In the genomic region with DNA sequence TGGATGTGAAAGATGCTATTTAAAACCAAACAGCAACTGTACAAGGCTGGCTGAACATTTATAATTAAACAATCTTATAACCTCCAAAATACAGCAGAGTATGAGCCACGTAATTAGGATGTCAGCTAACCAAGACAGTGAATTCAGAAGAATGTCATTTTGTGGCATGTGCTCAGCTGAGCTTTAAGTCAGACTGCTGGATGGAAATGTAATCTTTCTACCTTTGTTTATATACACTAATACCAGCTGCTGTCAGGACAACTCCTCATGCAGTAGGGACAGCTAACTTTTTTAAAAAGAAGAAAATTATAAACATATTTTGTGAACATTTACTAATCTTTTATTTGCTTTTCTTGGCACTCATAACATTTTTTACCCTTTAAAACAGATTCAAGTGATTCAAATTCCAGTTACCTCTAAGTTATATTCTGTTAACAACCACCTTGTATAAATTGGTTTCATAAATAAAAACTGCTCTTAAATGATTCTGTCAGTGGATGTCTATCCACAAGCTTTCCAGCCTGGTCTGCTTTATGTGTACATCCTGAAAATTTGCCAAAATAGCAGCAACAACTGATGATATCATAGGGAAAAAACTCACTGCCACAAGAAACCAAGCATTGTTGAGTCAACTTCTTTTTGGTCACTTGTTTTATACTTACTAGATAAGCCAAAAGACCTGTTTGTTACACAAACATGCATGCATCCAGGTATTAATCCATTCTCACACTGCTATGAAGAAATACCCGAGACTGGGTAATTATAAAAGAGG, we compare ENCODE assay signal across 13 cellular contexts. TPM values are rescaled to one million over a fixed set of nuclear protein-coding genes. Genes with fewer than 3 reads are reported as not detected.
A peak's percentile ranks its signal among the peaks of the same experiment; 100 is the strongest.
DNase-seq lines count a peak whose midpoint lies in the region; ATAC-seq and TF ChIP-seq lines count a peak whose summit lies in the region.
"Had no signal": no experiment of that assay in that cellular context is flagged by ENCODE, and none has a peak within 500 bp of the region (broad histone marks: within the 10 kb centered on the region; RNA-seq: fewer than 3 reads in every experiment).

No MANE protein-coding gene starts in this region.

- ATAC-seq in CD4-positive, alpha-beta T cell (ENCODE audit: poor library complexity), result no peak
- ATAC-seq: natural killer cell treated with Interleukin-12 subunit alpha and Interleukin-12 subunit beta and Interleukin-15 and Interleukin-18, amount 100 ng/mL, for 72 hours; stimulated activated memory B cell treated with anti-CD40 and anti-IgM and Interleukin-4, amounts not matched to agents 10 μg/mL and 1 μg/mL and 100 μg/mL, for 72 hours had no signal

- H3K9me3 Mint-ChIP-seq in CD4-positive, alpha-beta T cell, result no peaks in the 10 kb centered on the region
- H3K9me3 Mint-ChIP-seq: natural killer cell treated with Interleukin-12 subunit alpha and Interleukin-12 subunit beta and Interleukin-15 and Interleukin-18, amount 100 ng/mL, for 72 hours; stimulated activated memory B cell treated with anti-CD40 and anti-IgM and Interleukin-4, amounts not matched to agents 10 μg/mL and 1 μg/mL and 100 μg/mL, for 72 hours had no signal

- intact Hi-C loops in lower leg skin (cut with DNase I; ENCODE audit: low total_unique reads), result no loop called here
- intact Hi-C loops in CD4-positive, alpha-beta T cell (cut with DNase I, micrococcal nuclease), result no loop called here

- no peaks in the 10 kb centered on the region for H3K9me3 ChIP-seq in adipocyte (ENCODE audit: control insufficient read depth, low read length)
- H3K9me3 ChIP-seq in CD4-positive, alpha-beta T cell (ENCODE audit: control insufficient read depth, low read length), result no peaks in the 10 kb centered on the region

- H3K4me3 ChIP-seq in adipocyte (ENCODE audit: low read length) (no peak overlapping the region), lower leg skin (ENCODE audit: low read depth, poor library complexity, severe bottlenecking) (no peak overlapping the region)

- CTCF ChIA-PET in CD4-positive, alpha-beta T cell (lab: Charles Lee), result interaction anchor here (1.7 to 1.9 kb wide), 2 partner anchors 249 to 299 kb away, joined by 4 to 6 read pairs; no protein-coding TSS in a partner anchor

- H3K9ac ChIP-seq in adipocyte (ENCODE audit: low read length), result no peak overlapping the region

- H3K36me3 ChIP-seq in adipocyte (ENCODE audit: control insufficient read depth, insufficient read depth, low read length, severe bottlenecking), result peaks cover 23% of the 10 kb centered on the region

- H3K27me3 ChIP-seq in adipocyte (replicated peaks; ENCODE audit: control insufficient read depth, insufficient read depth, low read length), result no peaks in the 10 kb centered on the region
- H3K27me3 ChIP-seq in CD4-positive, alpha-beta T cell (ENCODE audit: control insufficient read depth, insufficient read depth, low read length), result no peaks in the 10 kb centered on the region

- peaks cover 8% of the 10 kb centered on the region for H3K4me1 ChIP-seq in adipocyte (ENCODE audit: control insufficient read depth, insufficient read depth, low read length)

- H3K36me3 Mint-ChIP-seq in CD4-positive, alpha-beta T cell (ENCODE audit: low read depth), result peaks cover 80% of the 10 kb centered on the region

- DNase-seq in GM04504 (ENCODE audit: low read depth), result peak; percentile 61
- DNase-seq in adipocyte (ENCODE audit: low read depth), result peak; percentile 86
- peak; percentile 85 for DNase-seq in fibroblast of peridontal ligament (ENCODE audit: extremely low read depth)
- DNase-seq in pulmonary artery endothelial cell (ENCODE audit: low read depth, low spot score), result peak; percentile 68
- DNase-seq in lower leg skin (ENCODE audit: low spot score in 2 of 2), result no peak
- no peak for DNase-seq in CD4-positive, alpha-beta T cell
- DNase-seq in DMS79 (lab: John Stamatoyannopoulos, UW), result no peak
- no peak for DNase-seq in stimulated activated CD4-positive, alpha-beta T cell treated with anti-CD3 and anti-CD28 coated beads, Interleukin-2, amount 100 ng/mL, for 48 hours
- DNase-seq: activated CD4-positive, alpha-beta T cell treated with anti-CD3 and anti-CD28 coated beads, Interleukin-2, amount 10 ng/mL, durations not matched to agents 24 days and 14 days; NCI-H1417; NCI-H774 had no signal

- H3K4me3 Mint-ChIP-seq in CD4-positive, alpha-beta T cell, result no peak overlapping the region
- H3K4me3 Mint-ChIP-seq: activated CD4-positive, alpha-beta T cell treated with anti-CD3 and anti-CD28 coated beads, Interleukin-2, amount 10 ng/mL, durations not matched to agents 24 days and 14 days; natural killer cell treated with Interleukin-12 subunit alpha and Interleukin-12 subunit beta and Interleukin-15 and Interleukin-18, amount 100 ng/mL, for 72 hours; stimulated activated memory B cell treated with anti-CD40 and anti-IgM and Interleukin-4, amounts not matched to agents 10 μg/mL and 1 μg/mL and 100 μg/mL, for 72 hours had no signal

- H3K27ac Mint-ChIP-seq in CD4-positive, alpha-beta T cell, result no peak overlapping the region
- H3K27ac Mint-ChIP-seq: activated CD4-positive, alpha-beta T cell treated with anti-CD3 and anti-CD28 coated beads, Interleukin-2, amount 10 ng/mL, durations not matched to agents 24 days and 14 days; natural killer cell treated with Interleukin-12 subunit alpha and Interleukin-12 subunit beta and Interleukin-15 and Interleukin-18, amount 100 ng/mL, for 72 hours; stimulated activated memory B cell treated with anti-CD40 and anti-IgM and Interleukin-4, amounts not matched to agents 10 μg/mL and 1 μg/mL and 100 μg/mL, for 72 hours had no signal

- peaks cover 19% of the 10 kb centered on the region for H3K4me1 Mint-ChIP-seq in CD4-positive, alpha-beta T cell (ENCODE audit: low read depth)

- no peaks in the 10 kb centered on the region for H3K27me3 Mint-ChIP-seq in CD4-positive, alpha-beta T cell
- H3K27me3 Mint-ChIP-seq: activated CD4-positive, alpha-beta T cell treated with anti-CD3 and anti-CD28 coated beads, Interleukin-2, amount 10 ng/mL, durations not matched to agents 24 days and 14 days; natural killer cell treated with Interleukin-12 subunit alpha and Interleukin-12 subunit beta and Interleukin-15 and Interleukin-18, amount 100 ng/mL, for 72 hours; stimulated activated memory B cell treated with anti-CD40 and anti-IgM and Interleukin-4, amounts not matched to agents 10 μg/mL and 1 μg/mL and 100 μg/mL, for 72 hours had no signal

- no peak overlapping the region for H3K27ac ChIP-seq in CD4-positive, alpha-beta T cell (ENCODE audit: low read depth, low read length)

- POLR2A ChIA-PET in CD4-positive, alpha-beta T cell (lab: Charles Lee), result interaction anchor here (0.7 to 1.1 kb wide), 4 partner anchors 14 to 358 kb away, joined by 3 to 4 read pairs (median 4); no protein-coding TSS in a partner anchor

- whole genome bisulfite sequencing in lower leg skin, 2 donors, result 62 to 74% methylated on average over 2 of the region's 2 CpGs

- no peak for TF ChIP-seq POLR2A in lower leg skin (IDR thresholded peaks at IDR 0.05)

- no peak for TF ChIP-seq CTCF in lower leg skin (IDR thresholded peaks at IDR 0.05)
- no peak for TF ChIP-seq CTCF in CD4-positive, alpha-beta T cell (IDR thresholded peaks at IDR 0.05)

RNA-seq across cellular contexts. Expression of gene DPH5, which starts 36.1 kb away (rescaled TPM):
- total RNA-seq in pulmonary artery endothelial cell (24.6 and 27.6 TPM in 2 replicates), lower leg skin (10 to 100 TPM; 12.8 to 23.0 (median 15.5) TPM)
- 10 to 100 TPM; 31.3 to 35.4 TPM for total RNA-seq in CD4-positive, alpha-beta T cell

Comparison
In these comparisons a context has a peak if more than half of its experiments do, and no peak if none do; other contexts are left out.
1. DNase-seq: peak in GM04504 (single experiment), adipocyte (single experiment), fibroblast of peridontal ligament (single experiment) and pulmonary artery endothelial cell (single experiment); none in lower leg skin (0 of 2), CD4-positive, alpha-beta T cell (0 of 10), DMS79 (single experiment) and stimulated activated CD4-positive, alpha-beta T cell treated with anti-CD3 and anti-CD28 coated beads, Interleukin-2, amount 100 ng/mL, for 48 hours (0 of 2).